ENCODE assay signal across 16 cellular contexts in genomic region chr5:150604894-150605440, GRCh38. TPM values are rescaled to one million over a fixed set of nuclear protein-coding genes. Genes with fewer than 3 reads are reported as not detected.
DNase-seq lines count a peak whose midpoint lies in the region; ATAC-seq and TF ChIP-seq lines count a peak whose summit lies in the region.
"Had no signal": no experiment of that assay in that cellular context is flagged by ENCODE, and none has a peak within 500 bp of the region (broad histone marks: within the 10 kb centered on the region; RNA-seq: fewer than 3 reads in every experiment).

No MANE protein-coding gene starts in this region.

- H3K4me1 Mint-ChIP-seq in chondrocyte (ENCODE audit: low read depth) (peaks cover 89% of the 10 kb centered on the region), type B pancreatic cell (ENCODE audit: unreplicated experiment) (peaks cover 38% of the 10 kb centered on the region)

- H4K20me1 ChIP-seq in hepatocyte (ENCODE audit: insufficient read depth, poor library complexity, severe bottlenecking), result no peaks in the 10 kb centered on the region

- TF ChIP-seq CTCF in chondrocyte (IDR thresholded peaks at IDR 0.05) (no peak), hepatocyte (IDR thresholded peaks at IDR 0.05; ENCODE audit: poor library complexity) (no peak), type B pancreatic cell (conservative IDR thresholded peaks at IDR 0.05) (no peak), testis (IDR thresholded peaks at IDR 0.05) (no peak)

- no peak overlapping the region for H2AFZ ChIP-seq in hepatocyte
- H2AFZ ChIP-seq: GM23248 had no signal

- H3K9me3 Mint-ChIP-seq in chondrocyte (ENCODE audit: low read depth) (no peaks in the 10 kb centered on the region), type B pancreatic cell (no peaks in the 10 kb centered on the region)

- TF ChIP-seq POLR2A in testis (IDR thresholded peaks at IDR 0.05), result no peak

- H3K27me3 Mint-ChIP-seq in chondrocyte (ENCODE audit: low read depth) (no peaks in the 10 kb centered on the region), type B pancreatic cell (peaks cover 3% of the 10 kb centered on the region)

- H3K79me2 ChIP-seq in hepatocyte, result no peaks in the 10 kb centered on the region

- H3K9me3 ChIP-seq in hepatocyte (ENCODE audit: low read depth) (no peaks in the 10 kb centered on the region), testis (no peaks in the 10 kb centered on the region)

- DNase-seq in chondrocyte (ENCODE audit: low spot score) (no peak), hepatocyte (ENCODE audit: low spot score) (no peak), posterior vena cava (ENCODE audit: low spot score) (peak; percentile 42), type B pancreatic cell (ENCODE audit: extremely low spot score, unreplicated experiment) (no peak), testis (no peak)
- DNase-seq in activated T-cell treated with anti-CD3 and anti-CD28 coated beads, Interleukin-2, amount 50 U/mL, for 1 hour, result no peak
- DNase-seq: C1 segment of cervical spinal cord; GM23248; KBM-7; NCI-H1048; NCI-H1694; NK-92 treated with Interleukin-12 subunit alpha and Interleukin-12 subunit beta, amount 100 ng/mL, for 24 hours; OCI-M1; RPMI8226 had no signal

- H3K27ac ChIP-seq in hepatocyte (peak overlapping the region; percentile 28), testis (no peak overlapping the region)
- H3K27ac ChIP-seq: GM23248 had no signal

- H3K4me3 Mint-ChIP-seq in chondrocyte (ENCODE audit: unreplicated experiment) (peak overlapping the region; percentile 20), type B pancreatic cell (no peak overlapping the region)

- H3K27me3 ChIP-seq in hepatocyte (no peaks in the 10 kb centered on the region), testis (no peaks in the 10 kb centered on the region)

- intact Hi-C loops in posterior vena cava (cut with DNase I) (no loop called here), testis (cut with DNase I; ENCODE audit: low total_unique reads) (no loop called here)

- H3K9me2 ChIP-seq in hepatocyte (replicated peaks; ENCODE audit: insufficient read depth), result no peaks in the 10 kb centered on the region

- peak overlapping the region; percentile 13 for H3K4me2 ChIP-seq in hepatocyte

- H3K36me3 Mint-ChIP-seq in chondrocyte (ENCODE audit: low read depth) (peaks cover 4% of the 10 kb centered on the region), type B pancreatic cell (no peaks in the 10 kb centered on the region)

- H3K27ac Mint-ChIP-seq in chondrocyte (ENCODE audit: unreplicated experiment) (peak overlapping the region; percentile 25), type B pancreatic cell (peak overlapping the region; percentile 2)

- H3K4me1 ChIP-seq in hepatocyte (ENCODE audit: insufficient read depth), result peaks cover 30% of the 10 kb centered on the region
- peaks cover 8% of the 10 kb centered on the region for H3K4me1 ChIP-seq in testis

- no peak overlapping the region for H3K4me3 ChIP-seq in hepatocyte
- H3K4me3 ChIP-seq in testis, result no peak overlapping the region
- H3K4me3 ChIP-seq: GM23248 had no signal

- H3K36me3 ChIP-seq in hepatocyte (replicated peaks; ENCODE audit: insufficient read depth, low read depth) (no peaks in the 10 kb centered on the region), testis (ENCODE audit: low read depth, missing control alignments) (no peaks in the 10 kb centered on the region)

- ATAC-seq in GM18502 (IDR thresholded peaks at IDR 0.05; ENCODE audit: poor library complexity, unreplicated experiment), result no peak

- whole genome bisulfite sequencing in hepatocyte (ENCODE audit: low lambda C conversion rate, missing lambda C conversion rate), result 80% methylated on average over 6 of the region's 6 CpGs
- 89 to 96% methylated on average over 5 to 6 of the region's 6 CpGs for WGBS in testis, 2 donors

RNA-seq across cellular contexts. Expression of gene SYNPO, which starts 35.5 kb away (rescaled TPM):
- 156 to 198 TPM (median 195 TPM) in 3 replicates for total RNA-seq in chondrocyte
- total RNA-seq in hepatocyte, result 6.9 and 8.4 TPM in 2 replicates
- 5.3 and 7.1 TPM in 2 replicates for polyA plus RNA-seq in hepatocyte
- 100 to 1,000 TPM; 183 to 218 TPM for total RNA-seq in posterior vena cava
- 2.8 and 24.5 TPM in 2 replicates for total RNA-seq in type B pancreatic cell (ENCODE audit: low replicate concordance)
- 10 to 100 TPM; 49.1 to 53.2 TPM for total RNA-seq in testis
- polyA plus RNA-seq in testis (ENCODE audit: insufficient read depth, low read depth, low replicate concordance), result 52.2 TPM
- total RNA-seq: SK-MEL-5 had no signal

RNA-seq across cellular contexts. Expression of gene MYOZ3, which starts 56.1 kb away (rescaled TPM):
- total RNA-seq in chondrocyte, result 1.9 to 3.3 TPM (median 2.0 TPM) in 3 replicates
- total RNA-seq in hepatocyte, result 0.92 and 1.1 TPM in 2 replicates
- 0.83 and 1.8 TPM in 2 replicates for polyA plus RNA-seq in hepatocyte
- total RNA-seq in posterior vena cava, result 1 to 10 TPM in 1 of 2 donors, under 1 TPM in 1; 0.57 to 1.3 TPM
- total RNA-seq in type B pancreatic cell (ENCODE audit: low replicate concordance), result 0.17 and 6.1 TPM in 2 replicates
- total RNA-seq in testis, result 10 to 100 TPM; 12.0 to 12.7 TPM
- 10.4 TPM for polyA plus RNA-seq in testis (ENCODE audit: insufficient read depth, low read depth, low replicate concordance)
- total RNA-seq: SK-MEL-5 had no signal
